In genomic region chr18:69490813-69491212, GRCh38 we compare ENCODE assay signal across 14 cellular contexts.
DNase-seq lines count a peak whose midpoint lies in the region; ATAC-seq and TF ChIP-seq lines count a peak whose summit lies in the region.
"Had no signal": no experiment of that assay in that cellular context is flagged by ENCODE, and none has a peak within 500 bp of the region (broad histone marks: within the 10 kb centered on the region; RNA-seq: fewer than 3 reads in every experiment).

No MANE protein-coding gene starts in this region.

- H3K9me3 Mint-ChIP-seq in mesothelial cell of epicardium = no peaks in the 10 kb centered on the region
- H3K9me3 Mint-ChIP-seq in activated T-cell treated with anti-CD3 and anti-CD28 coated beads, Interleukin-2, amount 50 U/mL, for 24 hours = no peaks in the 10 kb centered on the region
- H3K9me3 Mint-ChIP-seq: activated CD4-positive, alpha-beta memory T cell treated with anti-CD3 and anti-CD28 coated beads for 36 hours; activated naive CD8-positive, alpha-beta T cell treated with anti-CD3 and anti-CD28 coated beads for 36 hours; neural crest cell; stimulated activated naive CD8-positive, alpha-beta T cell treated with anti-CD3 and anti-CD28 coated beads, Interleukin-15, Interleukin-2, amounts not matched to agents 100 ng/mL and 50 ng/mL, for 24 hours had no signal

- H3K36me3 Mint-ChIP-seq in mesothelial cell of epicardium = no peaks in the 10 kb centered on the region
- H3K36me3 Mint-ChIP-seq in activated T-cell treated with anti-CD3 and anti-CD28 coated beads, Interleukin-2, amount 50 U/mL, for 24 hours (ENCODE audit: low read depth) = no peaks in the 10 kb centered on the region
- H3K36me3 Mint-ChIP-seq: activated CD4-positive, alpha-beta memory T cell treated with anti-CD3 and anti-CD28 coated beads for 36 hours; activated naive CD8-positive, alpha-beta T cell treated with anti-CD3 and anti-CD28 coated beads for 36 hours had no signal

- H3K4me1 Mint-ChIP-seq in mesothelial cell of epicardium = no peaks in the 10 kb centered on the region
- no peaks in the 10 kb centered on the region for H3K4me1 Mint-ChIP-seq in activated T-cell treated with anti-CD3 and anti-CD28 coated beads, Interleukin-2, amount 50 U/mL, for 24 hours (ENCODE audit: low read depth)
- H3K4me1 Mint-ChIP-seq: activated naive CD8-positive, alpha-beta T cell treated with anti-CD3 and anti-CD28 coated beads for 36 hours; neural crest cell had no signal

- no peak overlapping the region for H3K4me3 Mint-ChIP-seq in mesothelial cell of epicardium
- no peak overlapping the region for H3K4me3 Mint-ChIP-seq in activated T-cell treated with anti-CD3 and anti-CD28 coated beads, Interleukin-2, amount 50 U/mL, for 24 hours
- H3K4me3 Mint-ChIP-seq: activated CD4-positive, alpha-beta memory T cell treated with anti-CD3 and anti-CD28 coated beads for 36 hours; activated naive CD8-positive, alpha-beta T cell treated with anti-CD3 and anti-CD28 coated beads for 36 hours; neural crest cell; stimulated activated naive CD8-positive, alpha-beta T cell treated with anti-CD3 and anti-CD28 coated beads, Interleukin-15, Interleukin-2, amounts not matched to agents 100 ng/mL and 50 ng/mL, for 24 hours had no signal

- in situ Hi-C loops in astrocyte of the cerebellum (cut with HindIII; ENCODE audit: low sequenced_read_pairs) = no loop called here

- TF ChIP-seq CTCF in astrocyte of the cerebellum (IDR thresholded peaks at IDR 0.05; ENCODE audit: low read depth, low read length, missing control alignments) (no peak), fibroblast of villous mesenchyme (IDR thresholded peaks at IDR 0.05; ENCODE audit: insufficient read depth, low read depth, low read length) (no peak), mesothelial cell of epicardium (IDR thresholded peaks at IDR 0.05; ENCODE audit: unreplicated experiment) (no peak)

- DNase-seq in AG08395 (ENCODE audit: low spot score) = peak; percentile 48
- peak; percentile 16 for DNase-seq in HCEC 1CT
- DNase-seq in astrocyte of the cerebellum (ENCODE audit: low read depth) = peak; percentile 13
- peak; percentile 86 for DNase-seq in fibroblast of villous mesenchyme (ENCODE audit: low read depth)
- no peak for DNase-seq in mesothelial cell of epicardium (ENCODE audit: low spot score in 2 of 2, unreplicated experiment in 2 of 2)
- no peak for DNase-seq in activated T-cell treated with anti-CD3 and anti-CD28 coated beads, Interleukin-2, amount 50 U/mL, for 24 hours
- no peak for DNase-seq in NOMO-1 (lab: John Stamatoyannopoulos, UW; ENCODE audit: unreplicated experiment in 2 of 2)
- DNase-seq: activated CD4-positive, alpha-beta memory T cell treated with anti-CD3 and anti-CD28 coated beads for 36 hours; activated naive CD8-positive, alpha-beta T cell treated with anti-CD3 and anti-CD28 coated beads for 36 hours; activated T-cell treated with anti-CD3 and anti-CD28 coated beads, Interleukin-2, amount 50 U/mL, for 48 hours; NCI-H1048 had no signal

- H3K27me3 Mint-ChIP-seq in mesothelial cell of epicardium (ENCODE audit: low read depth) = no peaks in the 10 kb centered on the region
- peaks cover 8% of the 10 kb centered on the region for H3K27me3 Mint-ChIP-seq in activated T-cell treated with anti-CD3 and anti-CD28 coated beads, Interleukin-2, amount 50 U/mL, for 24 hours

- H3K27ac Mint-ChIP-seq in mesothelial cell of epicardium = no peak overlapping the region
- no peak overlapping the region for H3K27ac Mint-ChIP-seq in activated T-cell treated with anti-CD3 and anti-CD28 coated beads, Interleukin-2, amount 50 U/mL, for 24 hours
- H3K27ac Mint-ChIP-seq: activated CD4-positive, alpha-beta memory T cell treated with anti-CD3 and anti-CD28 coated beads for 36 hours; activated naive CD8-positive, alpha-beta T cell treated with anti-CD3 and anti-CD28 coated beads for 36 hours; stimulated activated naive CD8-positive, alpha-beta T cell treated with anti-CD3 and anti-CD28 coated beads, Interleukin-15, Interleukin-2, amounts not matched to agents 100 ng/mL and 50 ng/mL, for 24 hours had no signal

- ATAC-seq in HG02852 (IDR thresholded peaks at IDR 0.05; ENCODE audit: unreplicated experiment) = no peak

- no peak overlapping the region for H3K4me3 ChIP-seq in astrocyte of the cerebellum (ENCODE audit: low read depth, low read length)
- no peak overlapping the region for H3K4me3 ChIP-seq in fibroblast of villous mesenchyme (ENCODE audit: low read depth, low read length)

Comparison
In these comparisons a context has a peak if more than half of its experiments do, and no peak if none do; other contexts are left out.
1. DNase-seq: peak in AG08395 (single experiment), HCEC 1CT (single experiment), astrocyte of the cerebellum (single experiment) and fibroblast of villous mesenchyme (single experiment); none in mesothelial cell of epicardium (0 of 2), activated T-cell treated with anti-CD3 and anti-CD28 coated beads, Interleukin-2, amount 50 U/mL, for 24 hours (single experiment) and NOMO-1 (0 of 2).